Comparison of ENCODE assay signal across 10 cellular contexts in the genomic region with DNA sequence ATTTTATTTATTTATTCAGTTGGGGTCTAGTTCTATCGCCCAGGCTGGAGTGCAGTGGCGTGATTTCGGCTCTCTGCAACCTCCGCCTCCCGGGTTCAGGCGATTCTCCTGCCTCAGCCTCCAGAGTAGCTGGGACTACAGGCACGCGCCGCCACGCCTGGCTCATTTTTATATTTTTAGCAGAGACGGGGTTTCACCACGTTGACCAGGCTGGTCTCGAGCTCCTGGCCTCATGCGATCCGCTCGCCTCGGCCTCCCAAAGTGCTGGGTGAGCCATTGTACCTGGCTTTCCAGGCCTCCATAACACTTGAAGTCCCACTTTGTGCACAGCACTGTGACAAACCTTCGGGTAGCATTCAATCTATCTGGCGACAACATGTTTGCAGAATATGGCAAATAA. TPM values are rescaled to one million over a fixed set of nuclear protein-coding genes. Genes with fewer than 3 reads are reported as not detected.
DNase-seq lines count a peak whose midpoint lies in the region; ATAC-seq, FAIRE-seq and TF ChIP-seq lines count a peak whose summit lies in the region.
"Had no signal": no experiment of that assay in that cellular context is flagged by ENCODE, and none has a peak within 500 bp of the region (broad histone marks: within the 10 kb centered on the region; RNA-seq: fewer than 3 reads in every experiment).

No MANE protein-coding gene starts in this region.

- no peaks in the 10 kb centered on the region for H3K36me3 Mint-ChIP-seq in astrocyte (ENCODE audit: low read depth, unreplicated experiment)
- peaks cover 0 to 2% (median 0%) of the 10 kb centered on the region in 3 donors for H3K36me3 Mint-ChIP-seq in naive thymus-derived CD8-positive, alpha-beta T cell

- no peak overlapping the region for H3K27ac Mint-ChIP-seq in astrocyte (ENCODE audit: unreplicated experiment)
- peak overlapping the region; percentile 77 to 98 (median 96) for H3K27ac Mint-ChIP-seq in naive thymus-derived CD8-positive, alpha-beta T cell

- peaks cover 17% of the 10 kb centered on the region for H4K20me1 ChIP-seq in astrocyte (ENCODE audit: insufficient read depth, low read length)

- peaks cover 8% of the 10 kb centered on the region for H3K4me1 ChIP-seq in astrocyte (ENCODE audit: insufficient read depth, low read length)

- FAIRE-seq in astrocyte (lab: Jason Lieb, UNC) = no peak

- no peak overlapping the region for H3K9ac ChIP-seq in astrocyte (ENCODE audit: low read length)

- peak overlapping the region; percentile 85 for H3K4me3 ChIP-seq in Jurkat, Clone E6-1 (ENCODE audit: low read length)
- H3K4me3 ChIP-seq in astrocyte (ENCODE audit: insufficient read depth, low read depth, low read length) = no peak overlapping the region

- no peaks in the 10 kb centered on the region for H3K36me3 ChIP-seq in astrocyte (ENCODE audit: insufficient read depth, low read length)
- H3K36me3 ChIP-seq: ovary had no signal

- H3K27me3 ChIP-seq in astrocyte (ENCODE audit: insufficient read depth, low read length) = no peaks in the 10 kb centered on the region
- H3K27me3 ChIP-seq: ovary had no signal

- no peak for DNase-seq in Jurkat, Clone E6-1 (ENCODE audit: low read depth, low spot score)
- no peak for DNase-seq in astrocyte (ENCODE audit: low read depth)
- DNase-seq in naive thymus-derived CD8-positive, alpha-beta T cell = no peak
- DNase-seq in NCI-H2227 treated with DMSO at 0.1 percent for 48 hours (lab: John Stamatoyannopoulos, UW) = no peak
- DNase-seq in NCI-H226 = no peak
- DNase-seq in stimulated activated CD4-positive, alpha-beta T cell treated with anti-CD3 and anti-CD28 coated beads, Interleukin-4, amount 100 ng/mL, for 1 hour = no peak
- DNase-seq: foreskin melanocyte, ovary had no signal

- peak overlapping the region; percentile 93 for H3K4me3 Mint-ChIP-seq in astrocyte (ENCODE audit: unreplicated experiment)
- H3K4me3 Mint-ChIP-seq in naive thymus-derived CD8-positive, alpha-beta T cell = peak overlapping the region; percentile 87 to 96 (median 94)

- no peak for ATAC-seq in naive thymus-derived CD8-positive, alpha-beta T cell
- no peak for ATAC-seq in GM21786 (IDR thresholded peaks at IDR 0.05; ENCODE audit: unreplicated experiment)

- no peaks in the 10 kb centered on the region for H3K9me3 ChIP-seq in astrocyte (ENCODE audit: insufficient read depth, low read depth, low read length)
- H3K9me3 ChIP-seq: ovary had no signal

- H3K79me2 ChIP-seq in astrocyte (ENCODE audit: insufficient read depth, low read length) = peaks cover 37% of the 10 kb centered on the region

- POLR2A ChIA-PET in naive thymus-derived CD8-positive, alpha-beta T cell (lab: Charles Lee) = interaction anchor here (1.3 to 2.1 kb wide), 3 partner anchors 12 to 385 kb away, joined by 3 to 13 read pairs (median 6); a partner anchor contains a TSS

- no peaks in the 10 kb centered on the region for H3K27me3 Mint-ChIP-seq in astrocyte (ENCODE audit: low read depth, unreplicated experiment)
- no peaks in the 10 kb centered on the region for H3K27me3 Mint-ChIP-seq in naive thymus-derived CD8-positive, alpha-beta T cell

- H3K4me2 ChIP-seq in astrocyte (ENCODE audit: low read length) = peak overlapping the region; percentile 94

- peaks cover 4% of the 10 kb centered on the region for H3K4me1 Mint-ChIP-seq in astrocyte (ENCODE audit: low read depth, unreplicated experiment)
- peaks cover 26 to 72% (median 67%) of the 10 kb centered on the region in 4 donors for H3K4me1 Mint-ChIP-seq in naive thymus-derived CD8-positive, alpha-beta T cell

- no peak overlapping the region for H2AFZ ChIP-seq in astrocyte (ENCODE audit: low read depth, low read length)

- H3K9me3 Mint-ChIP-seq in astrocyte (ENCODE audit: unreplicated experiment) = no peaks in the 10 kb centered on the region
- no peaks in the 10 kb centered on the region for H3K9me3 Mint-ChIP-seq in naive thymus-derived CD8-positive, alpha-beta T cell

- H3K27ac ChIP-seq in C4-2B = peak overlapping the region; percentile 81
- H3K27ac ChIP-seq in astrocyte (ENCODE audit: low read depth, low read length) = peak overlapping the region; percentile 75

- TF ChIP-seq CTCF in C4-2B (conservative IDR thresholded peaks at IDR 0.05) = no peak
- no peak for TF ChIP-seq CTCF in astrocyte (IDR thresholded peaks at IDR 0.05; ENCODE audit: insufficient read depth, low read depth, low read length)

RNA-seq across cellular contexts. Expression of a gene that starts 1.0 kb away (rescaled TPM):
- 9.7 TPM for polyA plus RNA-seq in Jurkat, Clone E6-1 (2012; ENCODE audit: insufficient read depth, insufficient read length)
- 8.5 and 10.1 TPM in 2 replicates for total RNA-seq in astrocyte
- total RNA-seq in naive thymus-derived CD8-positive, alpha-beta T cell = 10 to 100 TPM; 24.0 to 32.4 TPM
- polyA plus RNA-seq in naive thymus-derived CD8-positive, alpha-beta T cell = 10 to 100 TPM; 15.8 to 20.5 (median 16.9) TPM

RNA-seq across cellular contexts. Expression of a gene that starts 4.3 kb away (rescaled TPM):
- not detected for polyA plus RNA-seq in Jurkat, Clone E6-1 (2012; ENCODE audit: insufficient read depth, insufficient read length)
- total RNA-seq in astrocyte = 0.43 and 0.53 TPM in 2 replicates
- not detected for total RNA-seq in naive thymus-derived CD8-positive, alpha-beta T cell
- polyA plus RNA-seq in naive thymus-derived CD8-positive, alpha-beta T cell = 1 to 10 TPM in 1 of 3 donors, under 1 TPM in 1, not detected in 1; 0.55 to 2.2 TPM
